In genomic region chr6:111347589-111347988, GRCh38 we compare ENCODE assay signal across 18 cellular contexts.
A peak's percentile ranks its signal among the peaks of the same experiment; 100 is the strongest.
DNase-seq lines count a peak whose midpoint lies in the region; ATAC-seq and TF ChIP-seq lines count a peak whose summit lies in the region.
"Had no signal": no experiment of that assay in that cellular context is flagged by ENCODE, and none has a peak within 500 bp of the region (broad histone marks: within the 10 kb centered on the region; RNA-seq: fewer than 3 reads in every experiment).

No MANE protein-coding gene starts in this region.

- H3K4me3 Mint-ChIP-seq in type B pancreatic cell: no peak overlapping the region
- H3K4me3 Mint-ChIP-seq: B cell; CD8-positive, alpha-beta T cell had no signal

- no peaks in the 10 kb centered on the region for H3K27me3 Mint-ChIP-seq in type B pancreatic cell
- H3K27me3 Mint-ChIP-seq: B cell had no signal

- no peaks in the 10 kb centered on the region for H3K9me3 ChIP-seq in right lobe of liver
- H3K9me3 ChIP-seq: BLaER1 treated with 17β-estradiol and CSF1 and Interleukin-3, amounts not matched to agents 10 nM and 100 nM had no signal

- TF ChIP-seq CTCF in right lobe of liver (IDR thresholded peaks at IDR 0.05) (no peak), type B pancreatic cell (conservative IDR thresholded peaks at IDR 0.05) (no peak), RWPE1 (conservative IDR thresholded peaks at IDR 0.05; ENCODE audit: low read depth) (no peak)

- ATAC-seq in left colon: peak; percentile 23
- ATAC-seq in right lobe of liver: peak; percentile 41 to 60 (median 58)
- no peak for ATAC-seq in left cardiac atrium
- ATAC-seq in HG03135 (IDR thresholded peaks at IDR 0.05; ENCODE audit: unreplicated experiment): no peak
- ATAC-seq: CD8-positive, alpha-beta T cell; K562 had no signal

- CTCF ChIA-PET in RWPE1 (lab: Yijun Ruan, JAX): interaction anchor here (0.9 kb wide), 1 partner anchor 19 kb away, joined by 3 read pairs; no protein-coding TSS in a partner anchor

- H3K4me1 Mint-ChIP-seq in type B pancreatic cell (ENCODE audit: unreplicated experiment): no peaks in the 10 kb centered on the region

- H3K4me1 ChIP-seq in right lobe of liver: peaks cover 0 to 10% (median 0%) of the 10 kb centered on the region in 4 donors

- H3K36me3 ChIP-seq in right lobe of liver: peaks cover 0 to 46% (median 4%) of the 10 kb centered on the region in 4 donors

- no peaks in the 10 kb centered on the region for H3K27me3 ChIP-seq in right lobe of liver
- H3K27me3 ChIP-seq: BLaER1 treated with 17β-estradiol and CSF1 and Interleukin-3, amounts not matched to agents 10 nM and 100 nM had no signal

- no peak overlapping the region for H3K4me3 ChIP-seq in right lobe of liver
- H3K4me3 ChIP-seq: BLaER1 treated with 17β-estradiol and CSF1 and Interleukin-3, amounts not matched to agents 10 nM and 100 nM; K562 had no signal

- no peak overlapping the region for H3K27ac Mint-ChIP-seq in type B pancreatic cell
- H3K27ac Mint-ChIP-seq: B cell; CD8-positive, alpha-beta T cell had no signal

- H3K9me3 Mint-ChIP-seq in type B pancreatic cell: no peaks in the 10 kb centered on the region
- H3K9me3 Mint-ChIP-seq: CD8-positive, alpha-beta T cell had no signal

- POLR2A ChIA-PET in RWPE1 (lab: Yijun Ruan, JAX; ENCODE audit: low non-redundant PET): no interaction called here

- intact Hi-C loops in left colon (cut with DNase I, micrococcal nuclease): no loop called here
- intact Hi-C loops in right lobe of liver (cut with DNase I): no loop called here
- intact Hi-C loops in left cardiac atrium (cut with DNase I): no loop called here

- peak; percentile 8 for DNase-seq in HuH-7 (ENCODE audit: low spot score)
- no peak for DNase-seq in left colon
- DNase-seq in right lobe of liver: no peak
- no peak for DNase-seq in type B pancreatic cell (ENCODE audit: extremely low spot score, unreplicated experiment)
- no peak for DNase-seq in left cardiac atrium
- DNase-seq in RWPE1 (ENCODE audit: low spot score): no peak
- DNase-seq: CD8-positive, alpha-beta T cell; DMS 273 treated with DMSO at 0.1 percent for 48 hours; DMS53; DND-41; EL; GOT3; H7; IMR-90 had no signal

- no peak for TF ChIP-seq POLR2A in right lobe of liver (IDR thresholded peaks at IDR 0.05)

- H3K27ac ChIP-seq in right lobe of liver (no peak overlapping the region), RWPE1 (no peak overlapping the region)
- H3K27ac ChIP-seq: BLaER1 treated with 17β-estradiol and CSF1 and Interleukin-3, amounts not matched to agents 10 nM and 100 nM had no signal

- H3K36me3 Mint-ChIP-seq in type B pancreatic cell: peaks cover 16% of the 10 kb centered on the region

- WGBS in right lobe of liver (ENCODE audit: insufficient coverage, low coverage, low lambda C conversion rate, missing lambda C conversion rate): 73% methylated on average over 3 of the region's 3 CpGs

Comparison
In these comparisons a context has a peak if more than half of its experiments do, and no peak if none do; other contexts are left out.
1. ATAC-seq: peak in left colon (single experiment) and right lobe of liver (4 of 4); none in left cardiac atrium (0 of 2) and HG03135 (single experiment).